ENCODE assay signal across 9 cellular contexts in the genomic region with DNA sequence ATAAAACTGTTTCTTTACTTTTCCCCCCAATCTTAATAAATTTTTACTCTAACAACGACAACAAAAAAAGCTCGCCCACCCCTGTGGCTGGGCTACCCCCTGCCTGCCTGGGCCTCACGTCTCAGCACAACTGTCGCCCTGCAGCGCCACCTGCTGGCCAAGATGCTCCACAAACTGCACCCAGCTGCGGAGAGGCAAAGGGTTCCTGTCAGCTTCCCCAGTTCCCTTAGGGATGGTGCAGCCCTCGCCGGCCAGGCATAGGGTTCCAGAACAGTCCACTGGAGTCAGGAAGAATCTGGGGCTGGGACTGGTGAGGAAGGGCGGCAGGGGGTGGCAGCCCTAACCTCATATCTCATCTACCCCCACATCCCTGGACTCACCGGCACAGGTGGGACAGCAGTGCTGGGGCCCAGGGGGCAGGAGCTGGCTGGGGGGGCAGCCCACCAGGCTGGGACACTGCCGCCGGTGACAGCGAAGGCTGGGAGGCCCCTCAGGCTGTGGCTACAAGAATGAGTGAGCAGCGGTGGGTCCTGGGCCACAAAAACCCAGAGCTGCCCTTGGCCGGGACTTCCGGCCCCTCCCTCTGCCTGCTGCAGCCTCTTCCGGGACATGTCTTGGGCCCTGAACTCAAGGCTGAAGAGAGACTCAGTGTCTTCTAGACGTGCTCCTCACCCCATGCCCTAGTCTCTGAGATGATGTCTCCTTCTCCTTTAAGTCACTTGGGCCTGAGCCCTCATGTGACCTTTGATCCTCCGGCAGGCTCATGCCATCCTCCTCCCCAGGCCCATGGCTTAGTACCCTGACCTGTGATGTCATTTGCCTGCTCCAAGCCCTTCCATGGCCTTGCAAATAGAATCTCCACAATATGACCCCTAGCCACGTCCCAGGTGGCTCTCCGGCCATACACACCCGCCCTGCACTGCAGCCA. TPM values are rescaled to one million over a fixed set of nuclear protein-coding genes. Genes with fewer than 3 reads are reported as not detected.
A peak's percentile ranks its signal among the peaks of the same experiment; 100 is the strongest.
DNase-seq lines count a peak whose midpoint lies in the region; ATAC-seq and TF ChIP-seq lines count a peak whose summit lies in the region.
"Had no signal": no experiment of that assay in that cellular context is flagged by ENCODE, and none has a peak within 500 bp of the region (broad histone marks: within the 10 kb centered on the region; RNA-seq: fewer than 3 reads in every experiment).

No MANE protein-coding gene starts in this region.

- TF ChIP-seq CTCF in lower leg skin (IDR thresholded peaks at IDR 0.05) = peak in 1 of 3 donors; percentile 84

- intact Hi-C loops in activated CD4-positive, alpha-beta T cell treated with anti-CD3 and anti-CD28 coated beads for 36 hours (cut with DNase I, micrococcal nuclease) = loop anchor here (1.0 to 2.0 kb wide), 7 partner anchors 21 to 457 kb away; a partner anchor contains a TSS
- intact Hi-C loops in lower leg skin (cut with DNase I; ENCODE audit: low total_unique reads) = loop anchor here (10.0 kb wide), 2 partner anchors 279 to 409 kb away; a partner anchor contains a TSS

- H3K36me3 Mint-ChIP-seq in activated CD4-positive, alpha-beta T cell treated with anti-CD3 and anti-CD28 coated beads for 36 hours (ENCODE audit: low read depth) = no peaks in the 10 kb centered on the region

- CTCF ChIA-PET in activated CD4-positive, alpha-beta T cell treated with anti-CD3 and anti-CD28 coated beads for 36 hours (lab: Charles Lee) = interaction anchor here (0.6 to 4.3 kb wide), 44 partner anchors 9 to 1421 kb away, joined by 3 to 49 read pairs (median 3); a partner anchor contains a TSS

- no peak overlapping the region for H3K4me3 ChIP-seq in lower leg skin (ENCODE audit: low read depth, poor library complexity, severe bottlenecking)

- no peak overlapping the region for H3K4me3 Mint-ChIP-seq in activated CD4-positive, alpha-beta T cell treated with anti-CD3 and anti-CD28 coated beads for 36 hours
- H3K4me3 Mint-ChIP-seq: stimulated activated naive CD8-positive, alpha-beta T cell treated with anti-CD3 and anti-CD28 coated beads, Interleukin-15, Interleukin-2, amounts not matched to agents 100 ng/mL and 50 ng/mL, for 24 hours had no signal

- 45 to 48% methylated on average over 21 to 22 of the region's 22 CpGs for WGBS in lower leg skin, 2 donors

- no peaks in the 10 kb centered on the region for H3K4me1 Mint-ChIP-seq in activated CD4-positive, alpha-beta T cell treated with anti-CD3 and anti-CD28 coated beads for 36 hours

- no peak overlapping the region for H3K27ac Mint-ChIP-seq in activated CD4-positive, alpha-beta T cell treated with anti-CD3 and anti-CD28 coated beads for 36 hours
- H3K27ac Mint-ChIP-seq: stimulated activated naive CD8-positive, alpha-beta T cell treated with anti-CD3 and anti-CD28 coated beads, Interleukin-15, Interleukin-2, amounts not matched to agents 100 ng/mL and 50 ng/mL, for 24 hours had no signal

- ATAC-seq in HG03064 (IDR thresholded peaks at IDR 0.05; ENCODE audit: low read depth, unreplicated experiment) = peak; percentile 61
- peak; percentile 82 for ATAC-seq in activated CD4-positive, alpha-beta T cell treated with anti-CD3 and anti-CD28 coated beads for 36 hours

- H3K27me3 Mint-ChIP-seq in activated CD4-positive, alpha-beta T cell treated with anti-CD3 and anti-CD28 coated beads for 36 hours = peaks cover 2% of the 10 kb centered on the region

- no peak for TF ChIP-seq POLR2A in lower leg skin (IDR thresholded peaks at IDR 0.05)

- no peaks in the 10 kb centered on the region for H3K9me3 Mint-ChIP-seq in activated CD4-positive, alpha-beta T cell treated with anti-CD3 and anti-CD28 coated beads for 36 hours (ENCODE audit: low read depth)
- H3K9me3 Mint-ChIP-seq: stimulated activated naive CD8-positive, alpha-beta T cell treated with anti-CD3 and anti-CD28 coated beads, Interleukin-15, Interleukin-2, amounts not matched to agents 100 ng/mL and 50 ng/mL, for 24 hours had no signal

- POLR2A ChIA-PET in activated CD4-positive, alpha-beta T cell treated with anti-CD3 and anti-CD28 coated beads for 36 hours (lab: Charles Lee) = interaction anchor here (1.0 kb wide), 1 partner anchor 21 kb away, joined by 3 read pairs; a partner anchor contains a TSS

- DNase-seq in NCI-H2081 (lab: John Stamatoyannopoulos, UW) (peak; percentile 44 to 66), NCI-H2081 treated with DMSO at 0.1 percent for 48 hours (lab: John Stamatoyannopoulos, UW) (no peak), NCI-H526 (lab: John Stamatoyannopoulos, UW) (peak; percentile 66 to 93), cerebellar cortex (ENCODE audit: low spot score) (peak; percentile 84), lower leg skin (ENCODE audit: low spot score in 2 of 2) (peak; percentile 77 to 97)
- DNase-seq in activated CD4-positive, alpha-beta T cell treated with anti-CD3 and anti-CD28 coated beads for 36 hours = peak; percentile 92
- peak; percentile 82 for DNase-seq in stimulated activated CD8-positive, alpha-beta memory T cell treated with anti-CD3 and anti-CD28 coated beads, Interleukin-12 subunit alpha, Interleukin-12 subunit beta, amount 100 ng/mL, for 1 hour (ENCODE audit: low read depth)

RNA-seq across cellular contexts. Expression of a gene that starts 21.2 kb away (rescaled TPM):
- total RNA-seq in activated CD4-positive, alpha-beta T cell treated with anti-CD3 and anti-CD28 coated beads for 36 hours = 100 to 1,000 TPM; 109 to 159 TPM
- 100 to 1,000 TPM in 3 of 4 donors, 10 to 100 TPM in 1; 71.3 to 165 (median 137) TPM for total RNA-seq in lower leg skin

RNA-seq across cellular contexts. Expression of a gene that starts 26.6 kb away (rescaled TPM):
- not detected for total RNA-seq in activated CD4-positive, alpha-beta T cell treated with anti-CD3 and anti-CD28 coated beads for 36 hours
- under 1 TPM in 3 of 4 donors, not detected in 1; 0.07 to 0.68 (median 0.21) TPM for total RNA-seq in lower leg skin

RNA-seq across cellular contexts. Expression of a gene that starts 53.7 kb away (rescaled TPM):
- total RNA-seq in activated CD4-positive, alpha-beta T cell treated with anti-CD3 and anti-CD28 coated beads for 36 hours = under 1 TPM; 0.09 to 0.18 TPM
- 10 to 100 TPM in 1 of 4 donors, 1 to 10 TPM in 3; 5.0 to 11.1 (median 6.2) TPM for total RNA-seq in lower leg skin

RNA-seq across cellular contexts. Expression of a gene that starts 53.8 kb away (rescaled TPM):
- total RNA-seq in activated CD4-positive, alpha-beta T cell treated with anti-CD3 and anti-CD28 coated beads for 36 hours = 1 to 10 TPM; 7.2 to 8.5 TPM
- 10 to 100 TPM; 13.5 to 23.4 (median 15.6) TPM for total RNA-seq in lower leg skin

Comparison
In these comparisons a context has a peak if more than half of its experiments do, and no peak if none do; other contexts are left out.
1. RNA of a gene that starts 53.7 kb away (total RNA-seq): 5.0 to 11.1 TPM in lower leg skin; 0.09 to 0.18 TPM in activated CD4-positive, alpha-beta T cell treated with anti-CD3 and anti-CD28 coated beads for 36 hours; every median in the first group is over 4 times any median in the second.